Comparison of ENCODE assay signal across 8 cellular contexts in genomic region chr7:128404826-128405344, GRCh38. TPM values are rescaled to one million over a fixed set of nuclear protein-coding genes. Genes with fewer than 3 reads are reported as not detected.
A peak's percentile ranks its signal among the peaks of the same experiment; 100 is the strongest.
DNase-seq lines count a peak whose midpoint lies in the region; ATAC-seq and TF ChIP-seq lines count a peak whose summit lies in the region.

No MANE protein-coding gene starts in this region.

- peak in 4 of 6 experiments; percentile 17 to 29 (median 22) for TF ChIP-seq CTCF in esophagus squamous epithelium (IDR thresholded peaks at IDR 0.05)
- TF ChIP-seq CTCF in retinal pigment epithelial cell (conservative IDR thresholded peaks at IDR 0.05; ENCODE audit: low read depth, low read length) = peak; percentile 41

- peaks cover 40 to 57% (median 46%) of the 10 kb centered on the region in 3 donors for H3K4me1 ChIP-seq in esophagus squamous epithelium

- intact Hi-C loops in esophagus squamous epithelium (cut with DNase I) = no loop called here

- WGBS in esophagus squamous epithelium, 2 donors = 30 to 58% methylated on average over 3 to 5 of the region's 9 CpGs

- H3K9ac ChIP-seq in SK-N-MC (ENCODE audit: insufficient read length) = peak overlapping the region; percentile 73

- no peak for ATAC-seq in GM21717 (IDR thresholded peaks at IDR 0.05; ENCODE audit: unreplicated experiment)

- TF ChIP-seq POLR2A in esophagus squamous epithelium (IDR thresholded peaks at IDR 0.05) = no peak

- H3K4me3 ChIP-seq in SK-N-MC = peak overlapping the region; percentile 82
- peak overlapping the region; percentile 57 to 90 (median 66) for H3K4me3 ChIP-seq in esophagus squamous epithelium
- peak overlapping the region; percentile 64 for H3K4me3 ChIP-seq in retinal pigment epithelial cell (ENCODE audit: low read length)

- H3K9me3 ChIP-seq in SK-N-MC (ENCODE audit: low read depth, low read length) (no peaks in the 10 kb centered on the region), esophagus squamous epithelium (no peaks in the 10 kb centered on the region)

- peak; percentile 47 for DNase-seq in NCI-H82 (lab: John Stamatoyannopoulos, UW)
- no peak for DNase-seq in NCI-H82 treated with DMSO at 0.1 percent for 48 hours (lab: John Stamatoyannopoulos, UW; ENCODE audit: unreplicated experiment)
- no peak for DNase-seq in SK-N-MC (ENCODE audit: low read depth, low spot score)
- no peak for DNase-seq in esophagus squamous epithelium (lab: John Stamatoyannopoulos, UW)
- no peak for DNase-seq in retinal pigment epithelial cell (ENCODE audit: low read depth)
- DNase-seq in NCI-H524 treated with DMSO at 0.1 percent for 48 hours (lab: John Stamatoyannopoulos, UW) = no peak
- DNase-seq in midbrain (lab: John Stamatoyannopoulos, UW) = no peak

- H3K27ac ChIP-seq in SK-N-MC = no peak overlapping the region
- H3K27ac ChIP-seq in esophagus squamous epithelium = peak overlapping the region; percentile 36 to 94 (median 82)

- no peaks in the 10 kb centered on the region for H3K27me3 ChIP-seq in esophagus squamous epithelium

- H3K36me3 ChIP-seq in SK-N-MC (ENCODE audit: insufficient read depth, low read length) (peaks cover 35% of the 10 kb centered on the region; the same call in 1 of the 2 replicates), esophagus squamous epithelium (peaks cover 10 to 30% (median 10%) of the 10 kb centered on the region in 3 donors)

RNA-seq across cellular contexts. Expression of gene IMPDH1, which starts 4.9 kb away (rescaled TPM):
- total RNA-seq in esophagus squamous epithelium = 10 to 100 TPM; 30.2 to 53.7 (median 41.6) TPM

RNA-seq across cellular contexts. Expression of gene PRRT4, which starts 43.4 kb away (rescaled TPM):
- total RNA-seq in esophagus squamous epithelium = 1 to 10 TPM in 3 of 4 donors, under 1 TPM in 1; 0.38 to 1.9 (median 1.5) TPM

RNA-seq across cellular contexts. Expression of gene HILPDA, which starts 50.8 kb away (rescaled TPM):
- total RNA-seq in esophagus squamous epithelium = 10 to 100 TPM; 17.6 to 53.0 (median 21.9) TPM
